3 cellular contexts compared by ENCODE assay signal in the genomic region with DNA sequence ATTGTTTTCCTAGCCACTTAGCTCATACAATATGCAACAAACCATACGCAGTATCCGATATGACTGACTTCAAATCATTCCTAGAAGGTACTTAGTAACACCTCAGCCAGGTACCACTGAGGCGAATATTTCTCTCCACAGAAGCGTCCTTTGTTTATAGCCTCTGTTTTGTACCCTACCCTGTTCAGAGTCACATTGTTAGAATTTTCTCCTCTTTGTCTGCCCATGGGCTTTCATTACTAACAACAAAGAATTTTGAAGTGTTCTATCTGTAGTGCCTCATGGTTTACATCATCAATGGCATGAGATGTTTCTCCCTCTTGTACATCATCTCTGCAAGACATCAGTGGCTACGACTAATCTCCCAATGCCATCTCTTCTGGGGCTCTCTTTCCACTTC.
"Had no signal": no experiment of that assay in that cellular context is flagged by ENCODE, and none has a peak within 500 bp of the region (broad histone marks: within the 10 kb centered on the region; RNA-seq: fewer than 3 reads in every experiment).

No MANE protein-coding gene starts in this region.

- H3K4me3 ChIP-seq: GM12878 had no signal

- DNase-seq: GDM1, GF-D8 had no signal

- ATAC-seq: GM12878 had no signal
